ENCODE assay signal across 8 cellular contexts in genomic region chr15:88621789-88622604, GRCh38. TPM values are rescaled to one million over a fixed set of nuclear protein-coding genes. Genes with fewer than 3 reads are reported as not detected.
DNase-seq lines count a peak whose midpoint lies in the region; ATAC-seq and TF ChIP-seq lines count a peak whose summit lies in the region.

No MANE protein-coding gene starts in this region.

- peak overlapping the region; percentile 44 for H3K27ac ChIP-seq in PC-9

- no peaks in the 10 kb centered on the region for H3K9me3 Mint-ChIP-seq in activated naive CD8-positive, alpha-beta T cell treated with anti-CD3 and anti-CD28 coated beads, Interleukin-2, amount 10 ng/mL, durations not matched to agents 7 days and 5 days
- H3K9me3 Mint-ChIP-seq in immature natural killer cell: no peaks in the 10 kb centered on the region

- intact Hi-C loops in PC-9 (cut with micrococcal nuclease; ENCODE audit: unreplicated experiment): loop anchor here (1.0 to 5.0 kb wide), 3 partner anchors 16 to 80 kb away; partner anchors contain the start of gene DET1

- H3K36me3 ChIP-seq in PC-9 (ENCODE audit: low read depth): no peaks in the 10 kb centered on the region

- peak overlapping the region; percentile 87 for H2AFZ ChIP-seq in PC-9

- DNase-seq in PC-9: no peak
- peak; percentile 55 for DNase-seq in activated naive CD8-positive, alpha-beta T cell treated with anti-CD3 and anti-CD28 coated beads, Interleukin-2, amount 10 ng/mL, durations not matched to agents 7 days and 5 days
- DNase-seq in immature natural killer cell: peak in 2 of 3 donors; percentile 13 to 41
- peak; percentile 33 for DNase-seq in stimulated activated CD4-positive, alpha-beta T cell treated with anti-CD3 and anti-CD28 coated beads, Interleukin-4, amount 100 ng/mL, for 1 hour
- no peak for DNase-seq in NCI-H1105 treated with DMSO at 0.1 percent for 48 hours (lab: John Stamatoyannopoulos, UW)
- DNase-seq in inferior parietal cortex (ENCODE audit: extremely low spot score): no peak

- H3K4me3 ChIP-seq in PC-9: peak overlapping the region; percentile 84

- peaks cover 54% of the 10 kb centered on the region for H3K79me2 ChIP-seq in PC-9 (ENCODE audit: low read depth)

- POLR2A ChIA-PET in PC-9 (lab: Charles Lee; ENCODE audit: unreplicated experiment): interaction anchor here (0.6 to 1.0 kb wide), 2 partner anchors 17 to 517 kb away, joined by 3 to 4 read pairs; partner anchors contain the start of gene ISG20
- POLR2A ChIA-PET in activated naive CD8-positive, alpha-beta T cell treated with anti-CD3 and anti-CD28 coated beads, Interleukin-2, amount 10 ng/mL, durations not matched to agents 7 days and 5 days (lab: Charles Lee): interaction anchor here (0.7 to 2.2 kb wide), 6 partner anchors 14 to 953 kb away, joined by 3 to 21 read pairs (median 4); partner anchors contain the start of gene TICRR

- H3K27me3 Mint-ChIP-seq in activated naive CD8-positive, alpha-beta T cell treated with anti-CD3 and anti-CD28 coated beads, Interleukin-2, amount 10 ng/mL, durations not matched to agents 7 days and 5 days: no peaks in the 10 kb centered on the region
- peaks cover 2 to 6% (median 2%) of the 10 kb centered on the region in 3 donors for H3K27me3 Mint-ChIP-seq in immature natural killer cell (ENCODE audit: low read depth in 3 of 3)

- no peaks in the 10 kb centered on the region for H3K9me3 ChIP-seq in PC-9 (ENCODE audit: insufficient read depth, low read depth)

- ATAC-seq in GM18498 (IDR thresholded peaks at IDR 0.05; ENCODE audit: unreplicated experiment) (peak; percentile 35), HG02642 (IDR thresholded peaks at IDR 0.05; ENCODE audit: poor library complexity, unreplicated experiment) (peak; percentile 26)
- peak; percentile 52 for ATAC-seq in activated naive CD8-positive, alpha-beta T cell treated with anti-CD3 and anti-CD28 coated beads, Interleukin-2, amount 10 ng/mL, durations not matched to agents 7 days and 5 days (ENCODE audit: low read depth)

- peaks cover 10% of the 10 kb centered on the region for H3K36me3 Mint-ChIP-seq in activated naive CD8-positive, alpha-beta T cell treated with anti-CD3 and anti-CD28 coated beads, Interleukin-2, amount 10 ng/mL, durations not matched to agents 7 days and 5 days
- no peaks in the 10 kb centered on the region for H3K36me3 Mint-ChIP-seq in immature natural killer cell

- H3K27me3 ChIP-seq in PC-9 (ENCODE audit: insufficient read depth, low read depth): no peaks in the 10 kb centered on the region

- H3K9me2 ChIP-seq in PC-9 (ENCODE audit: insufficient read depth): no peaks in the 10 kb centered on the region; the same call in 1 of the 2 replicates

- TSS peak; percentile 62 for BruUV-seq in PC-9 (replicated peaks; lab: Mats Ljungman, UMichigan)

- peak overlapping the region; percentile 98 for H3K4me2 ChIP-seq in PC-9

- peaks cover 13% of the 10 kb centered on the region; the same call in 1 of the 2 replicates for H3F3A ChIP-seq in PC-9 (ENCODE audit: insufficient read depth, low read depth)

- H3K4me1 ChIP-seq in PC-9 (replicated peaks; ENCODE audit: insufficient read depth): peaks cover 19% of the 10 kb centered on the region

- CTCF ChIA-PET in PC-9 (lab: Charles Lee): interaction anchor here (1.7 kb wide), 1 partner anchor 17 kb away, joined by 7 read pairs; the partner anchor contains the start of gene ISG20

- H4K20me1 ChIP-seq in PC-9 (ENCODE audit: insufficient read depth): peaks cover 9% of the 10 kb centered on the region; the same call in 1 of the 2 replicates

- H3K27ac Mint-ChIP-seq in activated naive CD8-positive, alpha-beta T cell treated with anti-CD3 and anti-CD28 coated beads, Interleukin-2, amount 10 ng/mL, durations not matched to agents 7 days and 5 days: peak overlapping the region; percentile 96
- peak overlapping the region; percentile 72 to 92 (median 90) for H3K27ac Mint-ChIP-seq in immature natural killer cell

- no peak for TF ChIP-seq CTCF in PC-9 (conservative IDR thresholded peaks at IDR 0.05)

- H3K4me3 Mint-ChIP-seq in activated naive CD8-positive, alpha-beta T cell treated with anti-CD3 and anti-CD28 coated beads, Interleukin-2, amount 10 ng/mL, durations not matched to agents 7 days and 5 days: peak overlapping the region; percentile 97
- H3K4me3 Mint-ChIP-seq in immature natural killer cell: peak overlapping the region; percentile 83 to 91 (median 88)

- H3K4me1 Mint-ChIP-seq in activated naive CD8-positive, alpha-beta T cell treated with anti-CD3 and anti-CD28 coated beads, Interleukin-2, amount 10 ng/mL, durations not matched to agents 7 days and 5 days: peaks cover 38% of the 10 kb centered on the region
- peaks cover 43 to 54% of the 10 kb centered on the region in 2 donors for H3K4me1 Mint-ChIP-seq in immature natural killer cell

RNA-seq across cellular contexts. Expression of gene AEN, which starts 0.9 kb away (rescaled TPM):
- 6.7 and 7.8 TPM in 2 replicates for total RNA-seq in PC-9 (2021)
- total RNA-seq in activated naive CD8-positive, alpha-beta T cell treated with anti-CD3 and anti-CD28 coated beads, Interleukin-2, amount 10 ng/mL, durations not matched to agents 7 days and 5 days: 10 to 100 TPM; 38.2 to 42.5 TPM
- polyA plus RNA-seq in immature natural killer cell: 10 to 100 TPM; 11.6 to 17.8 (median 12.1) TPM

RNA-seq across cellular contexts. Expression of gene ISG20, which starts 16.8 kb away (rescaled TPM):
- total RNA-seq in PC-9 (2021): 2.5 and 5.2 TPM in 2 replicates
- 100 to 1,000 TPM; 209 to 215 TPM for total RNA-seq in activated naive CD8-positive, alpha-beta T cell treated with anti-CD3 and anti-CD28 coated beads, Interleukin-2, amount 10 ng/mL, durations not matched to agents 7 days and 5 days
- polyA plus RNA-seq in immature natural killer cell: 100 to 1,000 TPM; 286 to 365 (median 342) TPM

Comparison
In these comparisons a context has a peak if more than half of its experiments do, and no peak if none do; other contexts are left out.
1. DNase-seq: peak in activated naive CD8-positive, alpha-beta T cell treated with anti-CD3 and anti-CD28 coated beads, Interleukin-2, amount 10 ng/mL, durations not matched to agents 7 days and 5 days (single experiment), immature natural killer cell (2 of 3) and stimulated activated CD4-positive, alpha-beta T cell treated with anti-CD3 and anti-CD28 coated beads, Interleukin-4, amount 100 ng/mL, for 1 hour (single experiment); none in PC-9 (0 of 2), NCI-H1105 treated with DMSO at 0.1 percent for 48 hours (single experiment) and inferior parietal cortex (single experiment).
2. RNA of gene ISG20, which starts 16.8 kb away (total RNA-seq): 209 to 215 TPM in activated naive CD8-positive, alpha-beta T cell treated with anti-CD3 and anti-CD28 coated beads, Interleukin-2, amount 10 ng/mL, durations not matched to agents 7 days and 5 days; 2.5 to 5.2 TPM in PC-9; every median in the first group is over 10 times any median in the second.
3. Peak in every context shown above with its lines, with median percentiles within 50 percentile points of each other: ATAC-seq.